7 cellular contexts compared by ENCODE assay signal in the genomic region with DNA sequence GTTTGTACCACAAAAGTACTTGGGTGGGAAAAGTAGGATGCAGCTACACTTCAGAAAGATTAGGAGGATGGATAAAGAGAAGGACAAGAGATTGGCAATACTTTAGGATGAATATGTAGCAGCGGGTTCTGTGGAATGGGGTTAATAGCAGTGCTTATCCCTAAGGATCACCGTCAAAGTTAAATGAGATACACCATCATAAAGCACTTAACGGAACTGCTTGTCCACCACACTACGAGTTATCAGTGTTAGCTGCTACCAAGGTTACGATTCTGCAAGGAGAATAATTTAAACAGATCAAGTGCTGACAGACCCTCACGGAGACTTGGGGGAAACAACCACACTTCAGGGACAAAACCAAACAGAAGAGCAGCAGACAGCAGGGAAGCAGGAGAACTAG. TPM values are rescaled to one million over a fixed set of nuclear protein-coding genes. Genes with fewer than 3 reads are reported as not detected.
DNase-seq lines count a peak whose midpoint lies in the region; ATAC-seq and FAIRE-seq lines count a peak whose summit lies in the region.

No MANE protein-coding gene starts in this region.

- H3K9me3 ChIP-seq in HAP-1 (no peaks in the 10 kb centered on the region), small intestine (ENCODE audit: control insufficient read depth, low read depth) (no peaks in the 10 kb centered on the region)

- peaks cover 8% of the 10 kb centered on the region for H3K36me3 Mint-ChIP-seq in T-cell

- H3K4me3 ChIP-seq in HAP-1 (peak overlapping the region; percentile 84), small intestine (ENCODE audit: low read depth in 1 of 2, low read length in 2 of 2) (peak overlapping the region; percentile 74 to 88)

- CTCF ChIA-PET in T-cell (lab: Charles Lee) = interaction anchor here (1.7 to 2.6 kb wide), 2 partner anchors 209 to 239 kb away, joined by 7 to 11 read pairs; no protein-coding TSS in a partner anchor

- 0 out of 2 replicates have a peak, but pooled peaks cover 3% of the 10 kb centered on the region for H3K27me3 ChIP-seq in HAP-1 (ENCODE audit: low read depth)
- no peaks in the 10 kb centered on the region for H3K27me3 ChIP-seq in small intestine (ENCODE audit: control insufficient read depth in 2 of 2, insufficient read depth in 2 of 2, low read length in 2 of 2)

- H3K36me3 ChIP-seq in HAP-1 (replicated peaks) (no peaks in the 10 kb centered on the region), small intestine (ENCODE audit: control insufficient read depth in 2 of 2, insufficient read depth in 2 of 2, low read length in 2 of 2) (peaks cover 0 to under 1% of the 10 kb centered on the region in 2 donors)

- H3K4me1 Mint-ChIP-seq in T-cell = peaks cover 52 to 57% (median 54%) of the 10 kb centered on the region in 3 donors

- H3K4me1 ChIP-seq in HAP-1 (peaks cover 25% of the 10 kb centered on the region), small intestine (ENCODE audit: control insufficient read depth in 2 of 2, insufficient read depth in 1 of 2, low read depth in 1 of 2, low read length in 1 of 2) (peaks cover 5 to 8% of the 10 kb centered on the region in 2 donors)

- POLR2A ChIA-PET in T-cell (lab: Charles Lee) = no interaction called here

- H3K4me3 Mint-ChIP-seq in T-cell = peak overlapping the region; percentile 93 to 97 (median 95)

- H3K27me3 Mint-ChIP-seq in T-cell = no peaks in the 10 kb centered on the region

- DNase-seq in HAP-1 (ENCODE audit: low spot score in 2 of 2) = no peak
- no peak for DNase-seq in T-cell
- peak; percentile 2 for DNase-seq in glomerular visceral epithelial cell (ENCODE audit: extremely low spot score)
- peak; percentile 5 for DNase-seq in small intestine
- DNase-seq in NCI-H1048 (lab: John Stamatoyannopoulos, UW) = no peak
- DNase-seq in stimulated activated CD4-positive, alpha-beta T cell treated with anti-CD3 and anti-CD28 coated beads, Interleukin-4, amount 100 ng/mL, for 24 hours = no peak
- no peak for DNase-seq in globus pallidus (ENCODE audit: low spot score)

- FAIRE-seq in small intestine (lab: Jason Lieb, UNC) = no peak

- no peaks in the 10 kb centered on the region for H3K9me3 Mint-ChIP-seq in T-cell

- in situ Hi-C loops in HAP-1 (cut with MboI; ENCODE audit: low sequenced_read_pairs) = loop anchor here (25.0 kb wide), 1 partner anchor 1135 kb away; no protein-coding TSS in a partner anchor

- H3K27ac ChIP-seq in small intestine (ENCODE audit: low read depth in 1 of 2, low read length in 1 of 2) = no peak overlapping the region

- WGBS in small intestine, 3 donors = 3 to 11% (median 8%) methylated on average over 6 of the region's 6 CpGs

- no peak for ATAC-seq in T-cell (replicated peaks in 1 of 4)

- peak overlapping the region; percentile 86 to 87 for H3K27ac Mint-ChIP-seq in T-cell

RNA-seq across cellular contexts. Expression of a gene that starts 1.0 kb away (rescaled TPM):
- total RNA-seq in T-cell = 10 to 100 TPM; 16.6 to 29.0 (median 27.8) TPM
- 1 to 10 TPM; 8.3 to 9.6 (median 8.9) TPM for polyA plus RNA-seq in small intestine

RNA-seq across cellular contexts. Expression of a gene that starts 40.6 kb away (rescaled TPM):
- under 1 TPM in 2 of 5 donors, not detected in 3; 0.09 to 0.19 TPM for total RNA-seq in T-cell
- polyA plus RNA-seq in small intestine = under 1 TPM in 2 of 3 donors, not detected in 1; 0.48 to 0.54 TPM

Comparison
In these comparisons a context has a peak if more than half of its experiments do, and no peak if none do; other contexts are left out.
1. DNase-seq: peak in glomerular visceral epithelial cell (single experiment) and small intestine (single experiment); none in HAP-1 (0 of 2), T-cell (0 of 34), NCI-H1048 (single experiment), stimulated activated CD4-positive, alpha-beta T cell treated with anti-CD3 and anti-CD28 coated beads, Interleukin-4, amount 100 ng/mL, for 24 hours (single experiment) and globus pallidus (single experiment).